Comparison of ENCODE assay signal across 17 cellular contexts in the genomic region with DNA sequence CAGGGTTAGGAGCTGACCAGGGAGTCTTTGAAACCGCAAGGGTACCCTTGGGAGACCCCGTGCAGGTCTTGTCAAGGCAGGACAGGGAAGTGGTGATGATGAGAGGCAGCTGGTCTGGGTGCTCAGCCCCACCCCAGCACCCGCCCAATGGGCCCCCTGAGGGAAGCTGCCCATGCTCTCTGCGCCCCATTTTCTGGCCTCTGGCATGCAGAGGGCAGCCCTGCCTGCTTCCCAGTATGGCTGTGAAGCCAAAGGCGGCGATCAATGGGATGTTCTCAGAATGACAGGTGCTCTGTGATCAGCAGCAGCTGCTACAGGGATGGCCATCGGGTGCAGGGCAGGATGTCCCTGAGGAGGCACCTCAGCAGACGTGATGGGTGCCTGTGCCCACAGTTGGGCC.
"Had no signal": no experiment of that assay in that cellular context is flagged by ENCODE, and none has a peak within 500 bp of the region (broad histone marks: within the 10 kb centered on the region; RNA-seq: fewer than 3 reads in every experiment).

No MANE protein-coding gene starts in this region.

- H3K27ac ChIP-seq: KMS-11, Peyer's patch had no signal

- H3K36me3 ChIP-seq: Peyer's patch had no signal

- ATAC-seq: activated CD4-positive, CD25-positive, alpha-beta regulatory T cell treated with anti-CD3 and anti-CD28 coated beads, Interleukin-2, amount 50 U/mL, for 24 hours; activated CD8-positive, alpha-beta T cell treated with anti-CD3 and anti-CD28 coated beads for 36 hours; activated T-cell treated with anti-CD3 and anti-CD28 coated beads, Interleukin-2, amount 50 U/mL, for 72 hours had no signal

- H3K27me3 ChIP-seq: Peyer's patch had no signal

- DNase-seq: activated CD4-positive, alpha-beta T cell treated with anti-CD3 and anti-CD28 coated beads for 4 hours; activated CD8-positive, alpha-beta memory T cell treated with anti-CD3 and anti-CD28 coated beads, Interleukin-2, amount 50 U/mL, for 4 hours; activated CD8-positive, alpha-beta T cell treated with anti-CD3 and anti-CD28 coated beads for 36 hours; activated gamma-delta T cell treated with Interleukin-2 at 50 U/mL for 16 hours; activated T-cell treated with anti-CD3 and anti-CD28 coated beads, Interleukin-2, amount 50 U/mL, for 72 hours; anterior cingulate cortex; caudate nucleus; NCI-H1092; NCI-H1417 treated with DMSO at 0.1 percent for 48 hours; NCI-H1694; NCI-H2029 treated with DMSO at 0.1 percent for 48 hours; NCI-H446; NCI-H524; Peyer's patch; SHP77 treated with DMSO at 0.1 percent for 48 hours had no signal

- H3K4me3 ChIP-seq: Peyer's patch had no signal
